ENCODE assay signal across 8 cellular contexts in genomic region chr18:12656671-12657047, GRCh38. TPM values are rescaled to one million over a fixed set of nuclear protein-coding genes. Genes with fewer than 3 reads are reported as not detected.
A peak's percentile ranks its signal among the peaks of the same experiment; 100 is the strongest.
DNase-seq lines count a peak whose midpoint lies in the region; ATAC-seq lines count a peak whose summit lies in the region.

No MANE protein-coding gene starts in this region.

- H3K9me3 ChIP-seq in iPS-15b (ENCODE audit: control insufficient read depth, insufficient read depth, low read length) = no peaks in the 10 kb centered on the region

- H3K9me3 Mint-ChIP-seq in activated T-cell treated with anti-CD3 and anti-CD28 coated beads, Interleukin-2, amount 50 U/mL, for 24 hours = no peaks in the 10 kb centered on the region
- H3K9me3 Mint-ChIP-seq in activated T-helper 1 cell treated with anti-CD3 and anti-CD28 coated beads, Interleukin-12 subunit alpha, Interleukin-12 subunit beta, Interleukin-2, Interleukin-4 antibody, amounts not matched to agents 30 ng/mL and 10 ng/mL and 1 ng/mL, durations not matched to agents 14 hours and 24 hours and 36 hours = no peaks in the 10 kb centered on the region
- H3K9me3 Mint-ChIP-seq in stimulated activated naive CD8-positive, alpha-beta T cell treated with anti-CD3 and anti-CD28 coated beads, Interleukin-15, amount 100 ng/mL, for 72 hours = no peaks in the 10 kb centered on the region

- H3K4me1 ChIP-seq in iPS-15b (ENCODE audit: control insufficient read depth, insufficient read depth, low read length) = peaks cover 7% of the 10 kb centered on the region

- peak overlapping the region; percentile 71 for H3K4me3 Mint-ChIP-seq in activated T-cell treated with anti-CD3 and anti-CD28 coated beads, Interleukin-2, amount 50 U/mL, for 24 hours
- H3K4me3 Mint-ChIP-seq in activated T-helper 1 cell treated with anti-CD3 and anti-CD28 coated beads, Interleukin-12 subunit alpha, Interleukin-12 subunit beta, Interleukin-2, Interleukin-4 antibody, amounts not matched to agents 30 ng/mL and 10 ng/mL and 1 ng/mL, durations not matched to agents 14 hours and 24 hours and 36 hours = peak overlapping the region; percentile 78
- peak overlapping the region; percentile 56 to 78 for H3K4me3 Mint-ChIP-seq in stimulated activated naive CD8-positive, alpha-beta T cell treated with anti-CD3 and anti-CD28 coated beads, Interleukin-15, amount 100 ng/mL, for 72 hours

- no peak for ATAC-seq in stimulated activated naive CD8-positive, alpha-beta T cell treated with anti-CD3 and anti-CD28 coated beads, Interleukin-15, amount 100 ng/mL, for 72 hours
- ATAC-seq in HG02571 (IDR thresholded peaks at IDR 0.05; ENCODE audit: unreplicated experiment) (no peak), GM21528 (IDR thresholded peaks at IDR 0.05; ENCODE audit: low FRiP score, unreplicated experiment) (no peak)

- intact Hi-C loops in activated T-helper 1 cell treated with anti-CD3 and anti-CD28 coated beads, Interleukin-12 subunit alpha, Interleukin-12 subunit beta, Interleukin-2, Interleukin-4 antibody, amounts not matched to agents 30 ng/mL and 10 ng/mL and 1 ng/mL, durations not matched to agents 14 hours and 24 hours and 36 hours (cut with micrococcal nuclease) = loop anchor here (5.0 kb wide), 2 partner anchors 249 to 804 kb away; partner anchors contain the start of genes CHMP1B and PRELID3A

- no peaks in the 10 kb centered on the region for H3K36me3 ChIP-seq in iPS-15b (ENCODE audit: control insufficient read depth, insufficient read depth, low read length)

- no peaks in the 10 kb centered on the region for H3K36me3 Mint-ChIP-seq in activated T-cell treated with anti-CD3 and anti-CD28 coated beads, Interleukin-2, amount 50 U/mL, for 24 hours (ENCODE audit: low read depth)
- peaks cover 3% of the 10 kb centered on the region for H3K36me3 Mint-ChIP-seq in activated T-helper 1 cell treated with anti-CD3 and anti-CD28 coated beads, Interleukin-12 subunit alpha, Interleukin-12 subunit beta, Interleukin-2, Interleukin-4 antibody, amounts not matched to agents 30 ng/mL and 10 ng/mL and 1 ng/mL, durations not matched to agents 14 hours and 24 hours and 36 hours (ENCODE audit: low read depth)

- peaks cover 9% of the 10 kb centered on the region for H3K27me3 ChIP-seq in iPS-15b (ENCODE audit: control insufficient read depth, insufficient read depth, low read length)

- no peak for DNase-seq in activated T-cell treated with anti-CD3 and anti-CD28 coated beads, Interleukin-2, amount 50 U/mL, for 24 hours
- DNase-seq in activated T-cell treated with anti-CD3 and anti-CD28 coated beads, Interleukin-2, amount 50 U/mL, for 48 hours = no peak
- DNase-seq in activated T-helper 1 cell treated with anti-CD3 and anti-CD28 coated beads, Interleukin-12 subunit alpha, Interleukin-12 subunit beta, Interleukin-2, Interleukin-4 antibody, amounts not matched to agents 30 ng/mL and 10 ng/mL and 1 ng/mL, durations not matched to agents 14 hours and 24 hours and 36 hours (ENCODE audit: low spot score) = no peak
- DNase-seq in stimulated activated naive CD8-positive, alpha-beta T cell treated with anti-CD3 and anti-CD28 coated beads, Interleukin-15, amount 100 ng/mL, for 72 hours = no peak
- no peak for DNase-seq in SW480 (ENCODE audit: low spot score)

- no peak overlapping the region for H3K9ac ChIP-seq in iPS-15b (ENCODE audit: low read depth, low read length)

- peak overlapping the region; percentile 66 for H3K4me3 ChIP-seq in iPS-15b (ENCODE audit: low read depth, low read length)

- peaks cover 26% of the 10 kb centered on the region for H3K4me1 Mint-ChIP-seq in activated T-cell treated with anti-CD3 and anti-CD28 coated beads, Interleukin-2, amount 50 U/mL, for 24 hours (ENCODE audit: low read depth)
- peaks cover 45% of the 10 kb centered on the region for H3K4me1 Mint-ChIP-seq in activated T-helper 1 cell treated with anti-CD3 and anti-CD28 coated beads, Interleukin-12 subunit alpha, Interleukin-12 subunit beta, Interleukin-2, Interleukin-4 antibody, amounts not matched to agents 30 ng/mL and 10 ng/mL and 1 ng/mL, durations not matched to agents 14 hours and 24 hours and 36 hours (ENCODE audit: low read depth)
- peaks cover 19% of the 10 kb centered on the region for H3K4me1 Mint-ChIP-seq in stimulated activated naive CD8-positive, alpha-beta T cell treated with anti-CD3 and anti-CD28 coated beads, Interleukin-15, amount 100 ng/mL, for 72 hours

- peaks cover 34% of the 10 kb centered on the region for H3K27me3 Mint-ChIP-seq in activated T-cell treated with anti-CD3 and anti-CD28 coated beads, Interleukin-2, amount 50 U/mL, for 24 hours
- peaks cover 29% of the 10 kb centered on the region for H3K27me3 Mint-ChIP-seq in activated T-helper 1 cell treated with anti-CD3 and anti-CD28 coated beads, Interleukin-12 subunit alpha, Interleukin-12 subunit beta, Interleukin-2, Interleukin-4 antibody, amounts not matched to agents 30 ng/mL and 10 ng/mL and 1 ng/mL, durations not matched to agents 14 hours and 24 hours and 36 hours (ENCODE audit: insufficient read depth)
- peaks cover 51% of the 10 kb centered on the region for H3K27me3 Mint-ChIP-seq in stimulated activated naive CD8-positive, alpha-beta T cell treated with anti-CD3 and anti-CD28 coated beads, Interleukin-15, amount 100 ng/mL, for 72 hours

- peak overlapping the region; percentile 51 for H3K27ac Mint-ChIP-seq in activated T-cell treated with anti-CD3 and anti-CD28 coated beads, Interleukin-2, amount 50 U/mL, for 24 hours
- peak overlapping the region; percentile 72 for H3K27ac Mint-ChIP-seq in activated T-helper 1 cell treated with anti-CD3 and anti-CD28 coated beads, Interleukin-12 subunit alpha, Interleukin-12 subunit beta, Interleukin-2, Interleukin-4 antibody, amounts not matched to agents 30 ng/mL and 10 ng/mL and 1 ng/mL, durations not matched to agents 14 hours and 24 hours and 36 hours
- H3K27ac Mint-ChIP-seq in stimulated activated naive CD8-positive, alpha-beta T cell treated with anti-CD3 and anti-CD28 coated beads, Interleukin-15, amount 100 ng/mL, for 72 hours = peak overlapping the region in 1 of 2 donors; percentile 42

RNA-seq across cellular contexts. Expression of gene SPIRE1, which starts 1.2 kb away (rescaled TPM):
- 8.8 and 10.9 TPM in 2 replicates for total RNA-seq in activated T-helper 1 cell treated with anti-CD3 and anti-CD28 coated beads, Interleukin-12 subunit alpha, Interleukin-12 subunit beta, Interleukin-2, Interleukin-4 antibody, amounts not matched to agents 30 ng/mL and 10 ng/mL and 1 ng/mL, durations not matched to agents 14 hours and 24 hours and 36 hours

RNA-seq across cellular contexts. Expression of gene CEP76, which starts 45.9 kb away (rescaled TPM):
- 16.1 and 17.5 TPM in 2 replicates for total RNA-seq in activated T-helper 1 cell treated with anti-CD3 and anti-CD28 coated beads, Interleukin-12 subunit alpha, Interleukin-12 subunit beta, Interleukin-2, Interleukin-4 antibody, amounts not matched to agents 30 ng/mL and 10 ng/mL and 1 ng/mL, durations not matched to agents 14 hours and 24 hours and 36 hours

RNA-seq across cellular contexts. Expression of gene PSMG2, which starts 46.2 kb away (rescaled TPM):
- total RNA-seq in activated T-helper 1 cell treated with anti-CD3 and anti-CD28 coated beads, Interleukin-12 subunit alpha, Interleukin-12 subunit beta, Interleukin-2, Interleukin-4 antibody, amounts not matched to agents 30 ng/mL and 10 ng/mL and 1 ng/mL, durations not matched to agents 14 hours and 24 hours and 36 hours = 113 and 118 TPM in 2 replicates
